In genomic region chr7:32360127-32360526, GRCh38 we compare ENCODE assay signal across 7 cellular contexts.
"Had no signal": no experiment of that assay in that cellular context is flagged by ENCODE, and none has a peak within 500 bp of the region (broad histone marks: within the 10 kb centered on the region; RNA-seq: fewer than 3 reads in every experiment).

No MANE protein-coding gene starts in this region.

- H3K9me3 Mint-ChIP-seq: GM23338, H9 had no signal

- DNase-seq: H9, HCEC 1CT had no signal

- H3K27ac Mint-ChIP-seq: GM23338, H9 had no signal

- H3K4me3 Mint-ChIP-seq: GM23338, H9, IgD-negative memory B cell had no signal

- H3K4me1 Mint-ChIP-seq: GM23338, H9 had no signal

- FAIRE-seq: H1, H54, HTR-8/SVneo had no signal

- H2AFZ ChIP-seq: GM23338 had no signal

- H3K4me3 ChIP-seq: GM23338 had no signal

- H3K36me3 Mint-ChIP-seq: IgD-negative memory B cell had no signal

- ATAC-seq: GM23338 had no signal

- H3K4me2 ChIP-seq: GM23338 had no signal
